In the genomic region with DNA sequence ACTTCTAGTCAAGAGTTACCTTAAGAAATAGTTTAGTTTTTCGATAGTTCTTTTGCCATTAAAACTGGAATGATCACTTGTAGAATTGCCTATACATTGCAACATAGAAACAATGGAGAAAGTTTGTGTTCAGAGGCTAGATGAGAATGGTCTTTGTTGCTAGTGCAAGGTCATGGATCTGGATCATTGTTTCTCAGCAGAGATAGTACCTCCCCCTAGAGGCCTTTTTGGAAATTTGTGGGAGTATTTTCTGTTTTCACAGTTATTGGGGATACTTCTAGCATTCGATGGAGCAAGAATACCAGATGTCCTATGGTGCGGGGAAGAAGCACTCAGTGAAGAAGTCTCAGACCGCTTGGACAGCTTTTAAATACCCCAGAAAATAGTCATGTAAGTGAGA, we compare ENCODE assay signal across 9 cellular contexts.
DNase-seq lines count a peak whose midpoint lies in the region; ATAC-seq and TF ChIP-seq lines count a peak whose summit lies in the region.
"Had no signal": no experiment of that assay in that cellular context is flagged by ENCODE, and none has a peak within 500 bp of the region (broad histone marks: within the 10 kb centered on the region; RNA-seq: fewer than 3 reads in every experiment).

No MANE protein-coding gene starts in this region.

- H3K4me3 ChIP-seq in Karpas-422 (ENCODE audit: low read length) (no peak overlapping the region), mammary epithelial cell (replicated peaks in 1 of 3; ENCODE audit: insufficient read depth in 1 of 3, low read depth in 2 of 3, low read length in 3 of 3) (no peak overlapping the region), MG63 (no peak overlapping the region)

- peak; percentile 53 to 68 for TF ChIP-seq CTCF in mammary epithelial cell (conservative IDR thresholded peaks at IDR 0.05 in 1 of 2, IDR thresholded peaks at IDR 0.05 in 1 of 2; ENCODE audit: extremely low read depth in 1 of 2, insufficient read depth in 1 of 2, low read depth in 1 of 2, low read length in 2 of 2)

- H3K9ac ChIP-seq in Karpas-422 (ENCODE audit: low read length) (no peak overlapping the region), mammary epithelial cell (ENCODE audit: insufficient read depth, low read length) (no peak overlapping the region)

- H3K36me3 ChIP-seq in Karpas-422 (ENCODE audit: insufficient read depth, low read length) (no peaks in the 10 kb centered on the region), mammary epithelial cell (ENCODE audit: insufficient read depth, low read length) (no peaks in the 10 kb centered on the region), MG63 (no peaks in the 10 kb centered on the region)

- no peaks in the 10 kb centered on the region for H3K9me3 ChIP-seq in Karpas-422 (ENCODE audit: low read length)
- no peaks in the 10 kb centered on the region for H3K9me3 ChIP-seq in mammary epithelial cell (replicated peaks; ENCODE audit: insufficient read depth, low read length)
- no peaks in the 10 kb centered on the region for H3K9me3 ChIP-seq in MG63

- 80% methylated on average over 4 of the region's 4 CpGs for WGBS in mammary epithelial cell (ENCODE audit: low coverage, missing lambda C conversion rate)

- no peaks in the 10 kb centered on the region for H3K27me3 ChIP-seq in Karpas-422 (ENCODE audit: low read length)
- H3K27me3 ChIP-seq in mammary epithelial cell (ENCODE audit: insufficient read depth, low read length): no peaks in the 10 kb centered on the region
- H3K27me3 ChIP-seq in MG63: no peaks in the 10 kb centered on the region

- no peaks in the 10 kb centered on the region for H3K79me2 ChIP-seq in Karpas-422 (ENCODE audit: low read length)
- no peaks in the 10 kb centered on the region for H3K79me2 ChIP-seq in mammary epithelial cell (ENCODE audit: insufficient read depth, low read length)

- H3K9me2 ChIP-seq in Karpas-422 (replicated peaks; ENCODE audit: insufficient read depth, low read length): no peaks in the 10 kb centered on the region

- in situ Hi-C loops in mammary epithelial cell (cut with MboI; ENCODE audit: low sequenced_read_pairs in 2 of 2): loop anchor here in 1 of 2 donors (25.0 kb wide), 1 partner anchor 373 kb away; no protein-coding TSS in a partner anchor

- H4K20me1 ChIP-seq in Karpas-422 (ENCODE audit: insufficient read depth, low read depth, low read length) (no peaks in the 10 kb centered on the region), mammary epithelial cell (ENCODE audit: insufficient read depth, low read length) (no peaks in the 10 kb centered on the region)

- intact Hi-C loops in mammary epithelial cell (cut with micrococcal nuclease): loop anchor here (1.0 to 5.0 kb wide), 3 partner anchors 38 to 129 kb away; no protein-coding TSS in a partner anchor

- H3K27ac ChIP-seq in Karpas-422 (ENCODE audit: low read length): no peak overlapping the region
- H3K27ac ChIP-seq in mammary epithelial cell (ENCODE audit: insufficient read depth, low read depth, low read length): no peak overlapping the region

- H3K4me1 ChIP-seq in Karpas-422 (ENCODE audit: low read length) (no peaks in the 10 kb centered on the region), mammary epithelial cell (ENCODE audit: insufficient read depth, low read length) (peaks cover 8% of the 10 kb centered on the region)

- H2AFZ ChIP-seq in Karpas-422 (ENCODE audit: low read length) (no peak overlapping the region), mammary epithelial cell (ENCODE audit: low read depth, low read length) (no peak overlapping the region)

- H3K4me2 ChIP-seq in Karpas-422 (ENCODE audit: low read depth, low read length, poor library complexity, severe bottlenecking) (no peak overlapping the region), mammary epithelial cell (ENCODE audit: insufficient read depth, low read depth, low read length) (no peak overlapping the region)

- DNase-seq in Daoy (ENCODE audit: low read depth) (peak; percentile 33), Karpas-422 (peak; percentile 56), mammary epithelial cell (peak; percentile 48), lung microvascular endothelial cell (ENCODE audit: low read depth in 2 of 2) (peak; percentile 59 to 71), occipital lobe (lab: John Stamatoyannopoulos, UW) (no peak), MG63 (no peak)
- DNase-seq: activated B cell treated with CpG ODN at 0.5 μM for 24 hours had no signal

- dilution Hi-C loops in mammary epithelial cell (cut with HindIII; ENCODE audit: low sequenced_read_pairs): no loop called here

- CTCF ChIA-PET in mammary epithelial cell (lab: Charles Lee; ENCODE audit: low non-redundant PET): no interaction called here

- ATAC-seq in HG03108 (IDR thresholded peaks at IDR 0.05; ENCODE audit: unreplicated experiment): no peak
- ATAC-seq in GM21529 (IDR thresholded peaks at IDR 0.05; ENCODE audit: unreplicated experiment): no peak

- no TSS peak for BruUV-seq in mammary epithelial cell (replicated peaks; lab: Mats Ljungman, UMichigan)

Comparison
In these comparisons a context has a peak if more than half of its experiments do, and no peak if none do; other contexts are left out.
1. DNase-seq: peak in Daoy (single experiment), Karpas-422 (single experiment), mammary epithelial cell (single experiment) and lung microvascular endothelial cell (2 of 2); none in occipital lobe (single experiment) and MG63 (single experiment).